ENCODE assay signal across 8 cellular contexts in genomic region chr3:113019182-113020137, GRCh38. TPM values are rescaled to one million over a fixed set of nuclear protein-coding genes. Genes with fewer than 3 reads are reported as not detected.
DNase-seq lines count a peak whose midpoint lies in the region; ATAC-seq and TF ChIP-seq lines count a peak whose summit lies in the region.

No MANE protein-coding gene starts in this region.

- intact Hi-C loops in head of caudate nucleus (cut with DNase I) = no loop called here

- H3K4me3 Mint-ChIP-seq in activated naive CD8-positive, alpha-beta T cell treated with anti-CD3 and anti-CD28 coated beads for 36 hours = peak overlapping the region; percentile 93

- H3K4me1 Mint-ChIP-seq in activated naive CD8-positive, alpha-beta T cell treated with anti-CD3 and anti-CD28 coated beads for 36 hours = peaks cover 51% of the 10 kb centered on the region

- H3K9me3 ChIP-seq in osteoblast (ENCODE audit: low read depth, low read length) = no peaks in the 10 kb centered on the region
- H3K9me3 ChIP-seq in thoracic aorta = no peaks in the 10 kb centered on the region

- ATAC-seq in HG02623 (IDR thresholded peaks at IDR 0.05; ENCODE audit: unreplicated experiment) (peak; percentile 90), SK-N-SH treated with all-trans-retinoic acid at 6 μM for 48 hours (peak; percentile 97), thoracic aorta (ENCODE audit: insufficient number of reproducible peaks, low FRiP score, low read depth) (peak; percentile 91)

- H3K4me3 ChIP-seq in osteoblast (ENCODE audit: insufficient read depth, low read length) (peak overlapping the region; percentile 95), thoracic aorta (peak overlapping the region; percentile 83)

- H2AFZ ChIP-seq in osteoblast (ENCODE audit: low read length) = peak overlapping the region; percentile 89

- H4K20me1 ChIP-seq in osteoblast (ENCODE audit: insufficient read depth, low read length) = peaks cover 2% of the 10 kb centered on the region

- H3K36me3 Mint-ChIP-seq in activated naive CD8-positive, alpha-beta T cell treated with anti-CD3 and anti-CD28 coated beads for 36 hours = peaks cover 44% of the 10 kb centered on the region

- peaks cover 54% of the 10 kb centered on the region for H3K79me2 ChIP-seq in osteoblast (ENCODE audit: insufficient read depth, low read length)

- peaks cover 2% of the 10 kb centered on the region for H3K9me3 Mint-ChIP-seq in activated naive CD8-positive, alpha-beta T cell treated with anti-CD3 and anti-CD28 coated beads for 36 hours

- TF ChIP-seq CTCF in GM10266 (IDR thresholded peaks at IDR 0.05; ENCODE audit: control insufficient read depth, insufficient read depth, low read depth, missing control alignments) (no peak), osteoblast (IDR thresholded peaks at IDR 0.05; ENCODE audit: extremely low read depth, low read depth, low read length) (no peak), thoracic aorta (IDR thresholded peaks at IDR 0.05) (no peak)

- H3K27me3 Mint-ChIP-seq in activated naive CD8-positive, alpha-beta T cell treated with anti-CD3 and anti-CD28 coated beads for 36 hours = no peaks in the 10 kb centered on the region

- peak overlapping the region; percentile 95 for H3K27ac Mint-ChIP-seq in activated naive CD8-positive, alpha-beta T cell treated with anti-CD3 and anti-CD28 coated beads for 36 hours

- H3K36me3 ChIP-seq in osteoblast (ENCODE audit: insufficient read depth, low read length) = peaks cover 29% of the 10 kb centered on the region
- H3K36me3 ChIP-seq in thoracic aorta = no peaks in the 10 kb centered on the region

- H3K27me3 ChIP-seq in osteoblast (ENCODE audit: insufficient read depth, low read length) (no peaks in the 10 kb centered on the region), thoracic aorta (replicated peaks; ENCODE audit: insufficient read depth) (no peaks in the 10 kb centered on the region)

- peak; percentile 89 for DNase-seq in GM10266 (ENCODE audit: extremely low spot score)
- peak; percentile 83 for DNase-seq in NCI-H1092 treated with DMSO at 0.1 percent for 48 hours (lab: John Stamatoyannopoulos, UW)
- peak; percentile 88 for DNase-seq in activated naive CD8-positive, alpha-beta T cell treated with anti-CD3 and anti-CD28 coated beads for 36 hours
- DNase-seq in head of caudate nucleus = peak; percentile 78 to 97 (median 91)
- DNase-seq in osteoblast (ENCODE audit: insufficient read length, low spot score, missing footprints) = peak; percentile 96
- peak; percentile 74 for DNase-seq in thoracic aorta (ENCODE audit: low spot score)

- H3K27ac ChIP-seq in osteoblast (ENCODE audit: low read depth, low read length) = peak overlapping the region; percentile 98
- peak overlapping the region; percentile 90 to 94 for H3K27ac ChIP-seq in thoracic aorta

- H3K4me2 ChIP-seq in osteoblast (ENCODE audit: insufficient read depth, low read length) = peak overlapping the region; percentile 98

- H3K4me1 ChIP-seq in osteoblast (ENCODE audit: insufficient read depth, low read length) (peaks cover 17% of the 10 kb centered on the region), thoracic aorta (ENCODE audit: control insufficient read depth in 1 of 2, low read depth in 2 of 2) (peaks cover 11 to 20% of the 10 kb centered on the region in 2 donors)

TF ChIP-seq in SK-N-SH treated with all-trans-retinoic acid at 6 μM for 48 hours, 23 proteins besides CTCF, POLR2A, EP300 and RAD21:
- peak; percentile 56; the same call in 1 of the 2 replicates for TF ChIP-seq TSHZ2 (CRISPR knock-in tag; IDR thresholded peaks at IDR 0.05)
- TF ChIP-seq ARNTL (CRISPR knock-in tag; IDR thresholded peaks at IDR 0.05; ENCODE audit: borderline replicate concordance, low read depth) = no peak
- TF ChIP-seq ZC3H10 (CRISPR knock-in tag; IDR thresholded peaks at IDR 0.05) = no peak
- peak; percentile 89 for TF ChIP-seq CSDC2 (CRISPR knock-in tag; IDR thresholded peaks at IDR 0.05)

RNA-seq across cellular contexts. Expression of gene GTPBP8, which starts 28.7 kb away (rescaled TPM):
- total RNA-seq in activated naive CD8-positive, alpha-beta T cell treated with anti-CD3 and anti-CD28 coated beads for 36 hours = 10 to 100 TPM; 26.6 to 31.6 TPM
- 41.3 and 54.6 TPM in 2 replicates for total RNA-seq in osteoblast
- 10 to 100 TPM in 1 of 2 donors, 1 to 10 TPM in 1; 5.8 to 10.4 TPM for total RNA-seq in thoracic aorta

RNA-seq across cellular contexts. Expression of gene CD200R1, which starts 44.6 kb away (rescaled TPM):
- 1 to 10 TPM; 1.4 to 1.8 TPM for total RNA-seq in activated naive CD8-positive, alpha-beta T cell treated with anti-CD3 and anti-CD28 coated beads for 36 hours
- total RNA-seq in osteoblast = under 0.01 and 0.29 TPM in 2 replicates
- 1 to 10 TPM; 2.6 to 3.2 TPM for total RNA-seq in thoracic aorta

Comparison
In these comparisons a context has a peak if more than half of its experiments do, and no peak if none do; other contexts are left out.
1. Peak in every context shown above with its lines: DNase-seq, ATAC-seq, H3K4me3 ChIP-seq and H3K27ac ChIP-seq.